7 cellular contexts compared by ENCODE assay signal in genomic region chr1:70537788-70538187, GRCh38.
"Had no signal": no experiment of that assay in that cellular context is flagged by ENCODE, and none has a peak within 500 bp of the region (broad histone marks: within the 10 kb centered on the region; RNA-seq: fewer than 3 reads in every experiment).

No MANE protein-coding gene starts in this region.

- ATAC-seq: HepG2 had no signal

- H3K27ac ChIP-seq: HL-60, KMS-11 had no signal

- DNase-seq: IMR-90, KBM-7, KG1 had no signal

- H3K9ac ChIP-seq: KMS-11 had no signal

- FAIRE-seq: HepG2, HTR-8/SVneo had no signal

- H3K4me2 ChIP-seq: KMS-11 had no signal
